ENCODE assay signal across 16 cellular contexts in genomic region chr3:102085431-102086226, GRCh38.
DNase-seq lines count a peak whose midpoint lies in the region; ATAC-seq lines count a peak whose summit lies in the region.
"Had no signal": no experiment of that assay in that cellular context is flagged by ENCODE, and none has a peak within 500 bp of the region (broad histone marks: within the 10 kb centered on the region; RNA-seq: fewer than 3 reads in every experiment).

No MANE protein-coding gene starts in this region.

- DNase-seq in activated CD4-positive, alpha-beta T cell treated with anti-CD3 and anti-CD28 coated beads for 48 hours = peak; percentile 49
- no peak for DNase-seq in activated CD4-positive, alpha-beta T cell treated with anti-CD3 and anti-CD28 coated beads for 1 hour
- DNase-seq in activated naive CD8-positive, alpha-beta T cell treated with anti-CD3 and anti-CD28 coated beads, Interleukin-2, amount 50 U/mL, for 24 hours = no peak
- peak; percentile 40 for DNase-seq in stimulated activated CD8-positive, alpha-beta memory T cell treated with anti-CD3 and anti-CD28 coated beads, Interleukin-4, amount 100 ng/mL, for 48 hours
- DNase-seq in SW480 (ENCODE audit: low spot score) (no peak), left ventricle myocardium superior (no peak), OCI-M2 (lab: John Stamatoyannopoulos, UW; ENCODE audit: unreplicated experiment) (no peak)
- DNase-seq: ACHN; DND-41; KG1; NCI-H1092; NCI-H748 treated with DMSO at 0.1 percent for 48 hours; stimulated activated CD4-positive, alpha-beta T cell treated with anti-CD3 and anti-CD28 coated beads, Interleukin-4, amount 100 ng/mL, for 4 hours had no signal

- H3K27ac Mint-ChIP-seq in activated naive CD8-positive, alpha-beta T cell treated with anti-CD3 and anti-CD28 coated beads, Interleukin-2, amount 50 U/mL, for 24 hours = peak overlapping the region; percentile 81
- H3K27ac Mint-ChIP-seq: CD4-positive, CD25-positive, alpha-beta regulatory T cell had no signal

- peaks cover 2% of the 10 kb centered on the region for H3K36me3 Mint-ChIP-seq in activated naive CD8-positive, alpha-beta T cell treated with anti-CD3 and anti-CD28 coated beads, Interleukin-2, amount 50 U/mL, for 24 hours (ENCODE audit: low read depth)

- peaks cover 4% of the 10 kb centered on the region for H3K9me3 Mint-ChIP-seq in activated naive CD8-positive, alpha-beta T cell treated with anti-CD3 and anti-CD28 coated beads, Interleukin-2, amount 50 U/mL, for 24 hours

- H3K27me3 Mint-ChIP-seq in activated naive CD8-positive, alpha-beta T cell treated with anti-CD3 and anti-CD28 coated beads, Interleukin-2, amount 50 U/mL, for 24 hours = peaks cover 2% of the 10 kb centered on the region
- H3K27me3 Mint-ChIP-seq: CD4-positive, CD25-positive, alpha-beta regulatory T cell had no signal

- ATAC-seq in HG03432 (IDR thresholded peaks at IDR 0.05; ENCODE audit: unreplicated experiment) = peak; percentile 42
- peak; percentile 86 for ATAC-seq in activated naive CD8-positive, alpha-beta T cell treated with anti-CD3 and anti-CD28 coated beads, Interleukin-2, amount 50 U/mL, for 24 hours
- no peak for ATAC-seq in left ventricle myocardium superior
- ATAC-seq: left lobe of liver had no signal

- no peak overlapping the region for H3K4me3 Mint-ChIP-seq in activated naive CD8-positive, alpha-beta T cell treated with anti-CD3 and anti-CD28 coated beads, Interleukin-2, amount 50 U/mL, for 24 hours
- H3K4me3 Mint-ChIP-seq: CD4-positive, CD25-positive, alpha-beta regulatory T cell had no signal

- intact Hi-C loops in left ventricle myocardium superior (cut with micrococcal nuclease) = no loop called here

- H3K4me1 Mint-ChIP-seq in activated naive CD8-positive, alpha-beta T cell treated with anti-CD3 and anti-CD28 coated beads, Interleukin-2, amount 50 U/mL, for 24 hours = peaks cover 36% of the 10 kb centered on the region

Comparison
In these comparisons a context has a peak if more than half of its experiments do, and no peak if none do; other contexts are left out.
1. DNase-seq: peak in activated CD4-positive, alpha-beta T cell treated with anti-CD3 and anti-CD28 coated beads for 48 hours (single experiment) and stimulated activated CD8-positive, alpha-beta memory T cell treated with anti-CD3 and anti-CD28 coated beads, Interleukin-4, amount 100 ng/mL, for 48 hours (single experiment); none in activated CD4-positive, alpha-beta T cell treated with anti-CD3 and anti-CD28 coated beads for 1 hour (single experiment), activated naive CD8-positive, alpha-beta T cell treated with anti-CD3 and anti-CD28 coated beads, Interleukin-2, amount 50 U/mL, for 24 hours (single experiment), SW480 (single experiment), left ventricle myocardium superior (single experiment) and OCI-M2 (single experiment).